In the genomic region with DNA sequence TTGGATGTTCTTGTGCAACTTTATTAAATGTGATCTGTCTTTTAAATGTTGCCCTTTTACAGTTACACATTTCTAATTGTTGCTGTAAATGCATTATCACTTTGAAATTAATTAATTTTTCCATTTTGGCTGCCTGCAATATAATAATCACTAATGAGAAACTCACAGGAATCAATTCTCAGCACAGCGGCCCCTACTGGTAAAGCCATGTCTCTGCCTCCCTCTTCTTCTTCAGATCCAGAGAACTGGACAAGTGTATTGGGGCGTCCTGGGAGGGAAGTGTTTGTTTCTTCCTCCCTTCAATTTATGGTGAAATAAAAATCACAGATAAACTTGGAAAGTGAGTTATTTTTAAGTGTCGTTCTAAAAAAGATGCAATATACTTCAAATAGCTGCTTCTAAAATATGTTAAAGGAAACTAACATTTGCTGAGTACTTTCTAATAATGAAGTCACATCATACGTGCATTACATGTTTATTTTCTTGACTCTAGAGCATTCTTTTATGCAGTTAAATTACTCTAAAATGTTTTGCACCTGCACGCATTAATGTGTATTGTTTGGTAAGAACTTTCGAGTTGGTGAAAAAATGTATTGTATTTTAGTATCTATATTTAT, we compare ENCODE assay signal across 8 cellular contexts.
DNase-seq lines count a peak whose midpoint lies in the region; TF ChIP-seq lines count a peak whose summit lies in the region.

No MANE protein-coding gene starts in this region.

- no peak for TF ChIP-seq EP300 in tibial nerve (IDR thresholded peaks at IDR 0.05)

- no peak for TF ChIP-seq POLR2A in breast epithelium (IDR thresholded peaks at IDR 0.05)
- no peak for TF ChIP-seq POLR2A in tibial nerve (IDR thresholded peaks at IDR 0.05)

- H3K36me3 ChIP-seq in HAP-1 (replicated peaks) (no peaks in the 10 kb centered on the region), breast epithelium (no peaks in the 10 kb centered on the region), tibial nerve (peaks cover 0 to 9% (median 0%) of the 10 kb centered on the region in 3 donors)

- peak; percentile 1 for DNase-seq in DMS114 treated with DMSO at 0.1 percent for 48 hours (lab: John Stamatoyannopoulos, UW; ENCODE audit: unreplicated experiment)
- DNase-seq in HAP-1 (ENCODE audit: low spot score in 2 of 2): peak; percentile 6 to 52
- peak; percentile 30 for DNase-seq in SKM-1 treated with dmso at 0.1 percent for 144 hours (lab: John Stamatoyannopoulos, UW; ENCODE audit: unreplicated experiment)
- DNase-seq in breast epithelium (ENCODE audit: low spot score in 2 of 2): no peak
- DNase-seq in lung microvascular endothelial cell (ENCODE audit: low read depth in 2 of 2): peak; percentile 29 to 30
- no peak for DNase-seq in tibial nerve (ENCODE audit: low spot score in 2 of 2)
- no peak for DNase-seq in NCI-H1048 (lab: John Stamatoyannopoulos, UW)
- no peak for DNase-seq in H4 (ENCODE audit: low spot score)

- TF ChIP-seq CTCF in breast epithelium (IDR thresholded peaks at IDR 0.05) (peak; percentile 50 to 62 (median 53)), tibial nerve (IDR thresholded peaks at IDR 0.05) (peak; percentile 44 to 85 (median 79))

- H3K4me1 ChIP-seq in HAP-1 (no peaks in the 10 kb centered on the region), breast epithelium (no peaks in the 10 kb centered on the region), tibial nerve (no peaks in the 10 kb centered on the region)

- intact Hi-C loops in breast epithelium (cut with DNase I; ENCODE audit: low total_unique reads): no loop called here

- WGBS in tibial nerve, 2 donors: 52 to 54% methylated on average over 6 of the region's 6 CpGs

- H3K27ac ChIP-seq in breast epithelium: no peak overlapping the region
- no peak overlapping the region for H3K27ac ChIP-seq in tibial nerve

- H3K27me3 ChIP-seq in HAP-1 (ENCODE audit: low read depth) (no peaks in the 10 kb centered on the region), breast epithelium (no peaks in the 10 kb centered on the region), tibial nerve (no peaks in the 10 kb centered on the region)

- H3K9me3 ChIP-seq in HAP-1: no peaks in the 10 kb centered on the region
- H3K9me3 ChIP-seq in breast epithelium: no peaks in the 10 kb centered on the region
- no peaks in the 10 kb centered on the region for H3K9me3 ChIP-seq in tibial nerve

- in situ Hi-C loops in HAP-1 (cut with MboI; ENCODE audit: low sequenced_read_pairs): no loop called here

- no peak overlapping the region for H3K4me3 ChIP-seq in HAP-1
- H3K4me3 ChIP-seq in breast epithelium: no peak overlapping the region
- no peak overlapping the region for H3K4me3 ChIP-seq in tibial nerve

Comparison
In these comparisons a context has a peak if more than half of its experiments do, and no peak if none do; other contexts are left out.
1. DNase-seq: peak in DMS114 treated with DMSO at 0.1 percent for 48 hours (single experiment), HAP-1 (2 of 2), SKM-1 treated with dmso at 0.1 percent for 144 hours (single experiment) and lung microvascular endothelial cell (2 of 2); none in breast epithelium (0 of 2), tibial nerve (0 of 2), NCI-H1048 (single experiment) and H4 (single experiment).